Comparison of ENCODE assay signal across 3 cellular contexts in the genomic region with DNA sequence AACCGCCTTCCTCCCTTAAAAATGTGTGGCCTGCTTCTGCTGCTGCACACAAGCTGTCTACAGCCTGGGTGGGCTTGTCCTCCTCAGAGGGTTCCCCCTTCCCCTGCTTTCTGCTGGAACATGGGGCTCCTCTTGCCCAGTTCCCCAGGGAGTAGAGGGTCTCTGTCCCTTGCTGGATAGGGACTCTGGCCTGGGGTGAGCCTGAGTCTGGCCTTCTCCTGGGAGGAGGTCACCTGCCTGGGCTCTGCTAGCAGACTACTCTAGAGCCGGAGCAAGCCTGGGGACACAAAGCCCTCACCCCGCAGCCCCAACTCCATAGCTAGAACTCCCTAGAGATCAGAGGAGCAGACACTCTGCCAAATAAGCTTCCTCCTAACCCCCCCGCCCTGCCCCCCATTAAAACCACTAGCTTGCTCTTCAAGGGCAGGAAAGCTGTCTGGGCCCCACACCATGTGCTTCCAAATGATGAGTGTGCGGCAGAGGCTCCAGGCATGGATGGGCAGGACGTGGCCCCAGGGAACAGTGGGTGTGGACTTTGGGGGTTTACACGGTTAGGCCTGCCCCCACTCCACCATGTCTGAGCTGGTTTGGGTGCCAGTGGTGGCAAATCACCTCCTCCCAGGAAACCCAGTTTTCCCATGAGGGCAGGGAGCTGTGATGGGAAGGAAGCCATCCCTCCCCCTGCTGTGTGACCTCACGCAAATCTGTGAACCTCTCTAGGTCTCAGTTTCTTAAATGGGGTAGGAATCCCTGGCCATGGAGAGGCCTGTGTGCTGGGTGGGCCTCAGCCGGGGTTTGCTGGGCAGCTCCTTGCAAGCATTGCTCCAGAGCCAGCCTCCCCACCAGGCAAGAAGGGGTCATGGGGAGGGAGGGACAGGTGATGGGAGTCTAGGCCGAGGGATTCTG.
TF ChIP-seq lines count a peak whose summit lies in the region.

No MANE protein-coding gene starts in this region.

TF ChIP-seq in A549, 52 proteins besides CTCF, POLR2A, EP300 and RAD21:
- no peak for TF ChIP-seq EHF (CRISPR knock-in tag; IDR thresholded peaks at IDR 0.05)
- no peak for TF ChIP-seq BHLHE40 (IDR thresholded peaks at IDR 0.05; ENCODE audit: low read depth, low read length)
- TF ChIP-seq FOXS1 (CRISPR knock-in tag; IDR thresholded peaks at IDR 0.05), result no peak
- TF ChIP-seq FOSL2 (IDR thresholded peaks at IDR 0.05), result no peak
- no peak for TF ChIP-seq FOSL2 (CRISPR knock-in tag; IDR thresholded peaks at IDR 0.05)
- no peak for TF ChIP-seq FOSB (CRISPR knock-in tag; IDR thresholded peaks at IDR 0.05)
- no peak for TF ChIP-seq EHMT2 (IDR thresholded peaks at IDR 0.05; ENCODE audit: low read depth)
- no peak for TF ChIP-seq POLR2AphosphoS2 (conservative IDR thresholded peaks at IDR 0.05; ENCODE audit: low read length)
- TF ChIP-seq HOXB5 (CRISPR knock-in tag; IDR thresholded peaks at IDR 0.05), result no peak
- TF ChIP-seq GATA3 (IDR thresholded peaks at IDR 0.05; ENCODE audit: borderline replicate concordance), result no peak
- no peak for TF ChIP-seq ZFP36 (IDR thresholded peaks at IDR 0.05; ENCODE audit: borderline replicate concordance, partially characterized antibody)
- TF ChIP-seq, protein P1, sequence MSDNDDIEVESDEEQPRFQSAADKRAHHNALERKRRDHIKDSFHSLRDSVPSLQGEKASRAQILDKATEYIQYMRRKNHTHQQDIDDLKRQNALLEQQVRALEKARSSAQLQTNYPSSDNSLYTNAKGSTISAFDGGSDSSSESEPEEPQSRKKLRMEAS (IDR thresholded peaks at IDR 0.05), result no peak
- TF ChIP-seq HOXB13 (CRISPR knock-in tag; IDR thresholded peaks at IDR 0.05; ENCODE audit: low read depth), result no peak
- no peak for TF ChIP-seq TFCP2L1 (CRISPR knock-in tag; IDR thresholded peaks at IDR 0.05)
- TF ChIP-seq CBX8 (IDR thresholded peaks at IDR 0.05), result no peak
- no peak for TF ChIP-seq ZNF302 (CRISPR knock-in tag; IDR thresholded peaks at IDR 0.05)
- no peak for TF ChIP-seq RFX5 (IDR thresholded peaks at IDR 0.05)
- TF ChIP-seq SMC3 (IDR thresholded peaks at IDR 0.05), result no peak
- TF ChIP-seq, protein P2, sequence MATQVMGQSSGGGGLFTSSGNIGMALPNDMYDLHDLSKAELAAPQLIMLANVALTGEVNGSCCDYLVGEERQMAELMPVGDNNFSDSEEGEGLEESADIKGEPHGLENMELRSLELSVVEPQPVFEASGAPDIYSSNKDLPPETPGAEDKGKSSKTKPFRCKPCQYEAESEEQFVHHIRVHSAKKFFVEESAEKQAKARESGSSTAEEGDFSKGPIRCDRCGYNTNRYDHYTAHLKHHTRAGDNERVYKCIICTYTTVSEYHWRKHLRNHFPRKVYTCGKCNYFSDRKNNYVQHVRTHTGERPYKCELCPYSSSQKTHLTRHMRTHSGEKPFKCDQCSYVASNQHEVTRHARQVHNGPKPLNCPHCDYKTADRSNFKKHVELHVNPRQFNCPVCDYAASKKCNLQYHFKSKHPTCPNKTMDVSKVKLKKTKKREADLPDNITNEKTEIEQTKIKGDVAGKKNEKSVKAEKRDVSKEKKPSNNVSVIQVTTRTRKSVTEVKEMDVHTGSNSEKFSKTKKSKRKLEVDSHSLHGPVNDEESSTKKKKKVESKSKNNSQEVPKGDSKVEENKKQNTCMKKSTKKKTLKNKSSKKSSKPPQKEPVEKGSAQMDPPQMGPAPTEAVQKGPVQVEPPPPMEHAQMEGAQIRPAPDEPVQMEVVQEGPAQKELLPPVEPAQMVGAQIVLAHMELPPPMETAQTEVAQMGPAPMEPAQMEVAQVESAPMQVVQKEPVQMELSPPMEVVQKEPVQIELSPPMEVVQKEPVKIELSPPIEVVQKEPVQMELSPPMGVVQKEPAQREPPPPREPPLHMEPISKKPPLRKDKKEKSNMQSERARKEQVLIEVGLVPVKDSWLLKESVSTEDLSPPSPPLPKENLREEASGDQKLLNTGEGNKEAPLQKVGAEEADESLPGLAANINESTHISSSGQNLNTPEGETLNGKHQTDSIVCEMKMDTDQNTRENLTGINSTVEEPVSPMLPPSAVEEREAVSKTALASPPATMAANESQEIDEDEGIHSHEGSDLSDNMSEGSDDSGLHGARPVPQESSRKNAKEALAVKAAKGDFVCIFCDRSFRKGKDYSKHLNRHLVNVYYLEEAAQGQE (IDR thresholded peaks at IDR 0.05), result no peak
- no peak for TF ChIP-seq NPAS2 (CRISPR knock-in tag; IDR thresholded peaks at IDR 0.05; ENCODE audit: borderline replicate concordance)
TF ChIP-seq in A549: peak in this region for 0.

TF ChIP-seq in HEK293T, 16 proteins besides CTCF, POLR2A, EP300 and RAD21:
- TF ChIP-seq HDGF (IDR thresholded peaks at IDR 0.05; ENCODE audit: borderline replicate concordance) (no peak), TARDBP (IDR thresholded peaks at IDR 0.05) (no peak), FOXM1 (IDR thresholded peaks at IDR 0.05; ENCODE audit: borderline replicate concordance) (no peak), BHLHE40 (IDR thresholded peaks at IDR 0.05; ENCODE audit: borderline replicate concordance) (no peak), FOXA1 (IDR thresholded peaks at IDR 0.05) (no peak), ZNF384 (IDR thresholded peaks at IDR 0.05) (no peak)
- TF ChIP-seq, protein P3, sequence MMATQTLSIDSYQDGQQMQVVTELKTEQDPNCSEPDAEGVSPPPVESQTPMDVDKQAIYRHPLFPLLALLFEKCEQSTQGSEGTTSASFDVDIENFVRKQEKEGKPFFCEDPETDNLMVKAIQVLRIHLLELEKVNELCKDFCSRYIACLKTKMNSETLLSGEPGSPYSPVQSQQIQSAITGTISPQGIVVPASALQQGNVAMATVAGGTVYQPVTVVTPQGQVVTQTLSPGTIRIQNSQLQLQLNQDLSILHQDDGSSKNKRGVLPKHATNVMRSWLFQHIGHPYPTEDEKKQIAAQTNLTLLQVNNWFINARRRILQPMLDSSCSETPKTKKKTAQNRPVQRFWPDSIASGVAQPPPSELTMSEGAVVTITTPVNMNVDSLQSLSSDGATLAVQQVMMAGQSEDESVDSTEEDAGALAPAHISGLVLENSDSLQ (IDR thresholded peaks at IDR 0.05), result no peak

TF ChIP-seq in GM23338, 12 proteins besides CTCF, POLR2A, EP300 and RAD21:
- TF ChIP-seq STAT1 (IDR thresholded peaks at IDR 0.05; ENCODE audit: unreplicated experiment) (no peak), EZH2 (IDR thresholded peaks at IDR 0.05; ENCODE audit: low read depth, unreplicated experiment) (no peak), NANOG (IDR thresholded peaks at IDR 0.05; ENCODE audit: borderline replicate concordance) (no peak), ZNF114 (CRISPR knock-in tag; IDR thresholded peaks at IDR 0.05) (no peak), ZNF331 (CRISPR knock-in tag; IDR thresholded peaks at IDR 0.05; ENCODE audit: low read depth) (no peak), JUNB (IDR thresholded peaks at IDR 0.05; ENCODE audit: unreplicated experiment) (no peak), CREB1 (CRISPR knock-in tag; IDR thresholded peaks at IDR 0.05; ENCODE audit: low read depth) (no peak), POLR2AphosphoS5 (IDR thresholded peaks at IDR 0.05; ENCODE audit: low read depth) (no peak), EZH2phosphoT487 (IDR thresholded peaks at IDR 0.05; ENCODE audit: unreplicated experiment) (no peak)
- TF ChIP-seq, protein P2 (IDR thresholded peaks at IDR 0.05; ENCODE audit: unreplicated experiment), result no peak
- TF ChIP-seq, protein P4, sequence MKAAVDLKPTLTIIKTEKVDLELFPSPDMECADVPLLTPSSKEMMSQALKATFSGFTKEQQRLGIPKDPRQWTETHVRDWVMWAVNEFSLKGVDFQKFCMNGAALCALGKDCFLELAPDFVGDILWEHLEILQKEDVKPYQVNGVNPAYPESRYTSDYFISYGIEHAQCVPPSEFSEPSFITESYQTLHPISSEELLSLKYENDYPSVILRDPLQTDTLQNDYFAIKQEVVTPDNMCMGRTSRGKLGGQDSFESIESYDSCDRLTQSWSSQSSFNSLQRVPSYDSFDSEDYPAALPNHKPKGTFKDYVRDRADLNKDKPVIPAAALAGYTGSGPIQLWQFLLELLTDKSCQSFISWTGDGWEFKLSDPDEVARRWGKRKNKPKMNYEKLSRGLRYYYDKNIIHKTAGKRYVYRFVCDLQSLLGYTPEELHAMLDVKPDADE (IDR thresholded peaks at IDR 0.05), result no peak
- TF ChIP-seq, protein P5, sequence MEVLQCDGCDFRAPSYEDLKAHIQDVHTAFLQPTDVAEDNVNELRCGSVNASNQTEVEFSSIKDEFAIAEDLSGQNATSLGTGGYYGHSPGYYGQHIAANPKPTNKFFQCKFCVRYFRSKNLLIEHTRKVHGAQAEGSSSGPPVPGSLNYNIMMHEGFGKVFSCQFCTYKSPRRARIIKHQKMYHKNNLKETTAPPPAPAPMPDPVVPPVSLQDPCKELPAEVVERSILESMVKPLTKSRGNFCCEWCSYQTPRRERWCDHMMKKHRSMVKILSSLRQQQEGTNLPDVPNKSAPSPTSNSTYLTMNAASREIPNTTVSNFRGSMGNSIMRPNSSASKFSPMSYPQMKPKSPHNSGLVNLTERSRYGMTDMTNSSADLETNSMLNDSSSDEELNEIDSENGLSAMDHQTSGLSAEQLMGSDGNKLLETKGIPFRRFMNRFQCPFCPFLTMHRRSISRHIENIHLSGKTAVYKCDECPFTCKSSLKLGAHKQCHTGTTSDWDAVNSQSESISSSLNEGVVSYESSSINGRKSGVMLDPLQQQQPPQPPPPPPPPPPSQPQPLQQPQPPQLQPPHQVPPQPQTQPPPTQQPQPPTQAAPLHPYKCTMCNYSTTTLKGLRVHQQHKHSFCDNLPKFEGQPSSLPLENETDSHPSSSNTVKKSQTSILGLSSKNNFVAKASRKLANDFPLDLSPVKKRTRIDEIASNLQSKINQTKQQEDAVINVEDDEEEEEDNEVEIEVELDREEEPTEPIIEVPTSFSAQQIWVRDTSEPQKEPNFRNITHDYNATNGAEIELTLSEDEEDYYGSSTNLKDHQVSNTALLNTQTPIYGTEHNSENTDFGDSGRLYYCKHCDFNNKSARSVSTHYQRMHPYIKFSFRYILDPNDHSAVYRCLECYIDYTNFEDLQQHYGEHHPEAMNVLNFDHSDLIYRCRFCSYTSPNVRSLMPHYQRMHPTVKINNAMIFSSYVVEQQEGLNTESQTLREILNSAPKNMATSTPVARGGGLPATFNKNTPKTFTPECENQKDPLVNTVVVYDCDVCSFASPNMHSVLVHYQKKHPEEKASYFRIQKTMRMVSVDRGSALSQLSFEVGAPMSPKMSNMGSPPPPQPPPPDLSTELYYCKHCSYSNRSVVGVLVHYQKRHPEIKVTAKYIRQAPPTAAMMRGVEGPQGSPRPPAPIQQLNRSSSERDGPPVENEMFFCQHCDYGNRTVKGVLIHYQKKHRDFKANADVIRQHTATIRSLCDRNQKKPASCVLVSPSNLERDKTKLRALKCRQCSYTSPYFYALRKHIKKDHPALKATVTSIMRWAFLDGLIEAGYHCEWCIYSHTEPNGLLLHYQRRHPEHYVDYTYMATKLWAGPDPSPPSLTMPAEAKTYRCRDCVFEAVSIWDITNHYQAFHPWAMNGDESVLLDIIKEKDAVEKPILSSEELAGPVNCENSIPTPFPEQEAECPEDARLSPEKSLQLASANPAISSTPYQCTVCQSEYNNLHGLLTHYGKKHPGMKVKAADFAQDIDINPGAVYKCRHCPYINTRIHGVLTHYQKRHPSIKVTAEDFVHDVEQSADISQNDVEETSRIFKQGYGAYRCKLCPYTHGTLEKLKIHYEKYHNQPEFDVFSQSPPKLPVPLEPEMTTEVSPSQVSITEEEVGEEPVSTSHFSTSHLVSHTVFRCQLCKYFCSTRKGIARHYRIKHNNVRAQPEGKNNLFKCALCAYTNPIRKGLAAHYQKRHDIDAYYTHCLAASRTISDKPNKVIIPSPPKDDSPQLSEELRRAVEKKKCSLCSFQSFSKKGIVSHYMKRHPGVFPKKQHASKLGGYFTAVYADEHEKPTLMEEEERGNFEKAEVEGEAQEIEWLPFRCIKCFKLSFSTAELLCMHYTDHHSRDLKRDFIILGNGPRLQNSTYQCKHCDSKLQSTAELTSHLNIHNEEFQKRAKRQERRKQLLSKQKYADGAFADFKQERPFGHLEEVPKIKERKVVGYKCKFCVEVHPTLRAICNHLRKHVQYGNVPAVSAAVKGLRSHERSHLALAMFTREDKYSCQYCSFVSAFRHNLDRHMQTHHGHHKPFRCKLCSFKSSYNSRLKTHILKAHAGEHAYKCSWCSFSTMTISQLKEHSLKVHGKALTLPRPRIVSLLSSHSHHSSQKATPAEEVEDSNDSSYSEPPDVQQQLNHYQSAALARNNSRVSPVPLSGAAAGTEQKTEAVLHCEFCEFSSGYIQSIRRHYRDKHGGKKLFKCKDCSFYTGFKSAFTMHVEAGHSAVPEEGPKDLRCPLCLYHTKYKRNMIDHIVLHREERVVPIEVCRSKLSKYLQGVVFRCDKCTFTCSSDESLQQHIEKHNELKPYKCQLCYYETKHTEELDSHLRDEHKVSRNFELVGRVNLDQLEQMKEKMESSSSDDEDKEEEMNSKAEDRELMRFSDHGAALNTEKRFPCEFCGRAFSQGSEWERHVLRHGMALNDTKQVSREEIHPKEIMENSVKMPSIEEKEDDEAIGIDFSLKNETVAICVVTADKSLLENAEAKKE (CRISPR knock-in tag; IDR thresholded peaks at IDR 0.05), result no peak
